Comparison of ENCODE assay signal across 25 cellular contexts in the genomic region with DNA sequence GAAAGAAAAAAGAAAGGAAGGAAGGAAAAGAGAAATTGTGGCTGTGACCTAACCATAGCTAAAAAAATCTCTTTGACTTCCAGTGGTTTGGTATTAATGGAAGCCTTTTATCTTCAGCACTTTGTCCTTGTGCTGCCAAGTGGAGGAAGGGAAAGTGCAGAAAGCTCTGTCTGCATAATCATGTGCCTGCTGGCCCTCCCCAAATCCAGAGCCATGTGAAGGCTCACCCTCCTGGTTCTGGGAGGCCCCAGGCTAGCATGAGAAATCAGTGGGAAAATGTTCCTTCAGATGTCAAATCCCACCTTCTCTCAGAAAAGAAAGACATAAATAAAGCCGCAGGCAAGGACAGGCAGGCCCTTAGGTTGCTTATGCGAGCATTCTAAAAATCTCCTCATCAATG. TPM values are rescaled to one million over a fixed set of nuclear protein-coding genes. Genes with fewer than 3 reads are reported as not detected.
A peak's percentile ranks its signal among the peaks of the same experiment; 100 is the strongest.
DNase-seq lines count a peak whose midpoint lies in the region; ATAC-seq and TF ChIP-seq lines count a peak whose summit lies in the region.
"Had no signal": no experiment of that assay in that cellular context is flagged by ENCODE, and none has a peak within 500 bp of the region (broad histone marks: within the 10 kb centered on the region; RNA-seq: fewer than 3 reads in every experiment).

No MANE protein-coding gene starts in this region.

- no peak overlapping the region for H2BK15ac ChIP-seq in mesendoderm (replicated peaks; ENCODE audit: low read depth)

- no peak overlapping the region for H4K5ac ChIP-seq in mesendoderm (ENCODE audit: low read length)

- peak overlapping the region; percentile 65 for H3K56ac ChIP-seq in mesendoderm (ENCODE audit: low read length)

- no peaks in the 10 kb centered on the region for H3K36me3 ChIP-seq in cardiac muscle cell
- H3K36me3 ChIP-seq in mesendoderm (ENCODE audit: control insufficient read depth, insufficient read depth, low read length) = no peaks in the 10 kb centered on the region
- H3K36me3 ChIP-seq: HAP-1, MG63, ovary, upper lobe of left lung had no signal

- no peak overlapping the region for H2AK5ac ChIP-seq in mesendoderm (ENCODE audit: low read length)

- H3K79me1 ChIP-seq in mesendoderm (ENCODE audit: low read length) = no peaks in the 10 kb centered on the region

- intact Hi-C loops in dorsolateral prefrontal cortex (cut with DNase I) = no loop called here

- H2BK120ac ChIP-seq in mesendoderm (ENCODE audit: low read depth, low read length) = no peak overlapping the region

- no peaks in the 10 kb centered on the region for H3K79me2 ChIP-seq in mesendoderm (ENCODE audit: control insufficient read depth, insufficient read depth, low read length)

- H2BK5ac ChIP-seq in mesendoderm (ENCODE audit: low read length) = no peak overlapping the region

- peak overlapping the region; percentile 21 for H3K9ac ChIP-seq in mesendoderm (ENCODE audit: low read length)

- peak overlapping the region; percentile 55 for H3K27ac Mint-ChIP-seq in WTC11
- H3K27ac Mint-ChIP-seq: activated naive CD8-positive, alpha-beta T cell treated with anti-CD3 and anti-CD28 coated beads, Interleukin-2, amount 50 U/mL, for 24 hours; naive thymus-derived CD4-positive, alpha-beta T cell had no signal

- no peak overlapping the region for H3K18ac ChIP-seq in mesendoderm (ENCODE audit: low read length)

- H3K27ac ChIP-seq in cardiac muscle cell (peak overlapping the region; percentile 61), mesendoderm (ENCODE audit: low read depth, low read length) (no peak overlapping the region), dorsolateral prefrontal cortex (no peak overlapping the region)
- H3K27ac ChIP-seq: ovary, spleen, upper lobe of left lung had no signal

- POLR2A ChIA-PET in WTC11 (lab: Charles Lee) = no interaction called here

- no peaks in the 10 kb centered on the region for H3K9me3 Mint-ChIP-seq in WTC11
- H3K9me3 Mint-ChIP-seq: activated naive CD8-positive, alpha-beta T cell treated with anti-CD3 and anti-CD28 coated beads, Interleukin-2, amount 50 U/mL, for 24 hours; naive thymus-derived CD4-positive, alpha-beta T cell had no signal

- H3K4me3 Mint-ChIP-seq in WTC11 = no peak overlapping the region
- H3K4me3 Mint-ChIP-seq: activated naive CD8-positive, alpha-beta T cell treated with anti-CD3 and anti-CD28 coated beads, Interleukin-2, amount 50 U/mL, for 24 hours; naive thymus-derived CD4-positive, alpha-beta T cell had no signal

- H3K23ac ChIP-seq in mesendoderm (ENCODE audit: low read length) = no peak overlapping the region

- H3K4me1 Mint-ChIP-seq in WTC11 = peaks cover 8% of the 10 kb centered on the region
- H3K4me1 Mint-ChIP-seq: activated naive CD8-positive, alpha-beta T cell treated with anti-CD3 and anti-CD28 coated beads, Interleukin-2, amount 50 U/mL, for 24 hours had no signal

- H3K4me1 ChIP-seq in cardiac muscle cell (ENCODE audit: low read depth) = peaks cover 10% of the 10 kb centered on the region
- H3K4me1 ChIP-seq in mesendoderm (ENCODE audit: control insufficient read depth, low read depth, low read length) = peaks cover 3% of the 10 kb centered on the region
- H3K4me1 ChIP-seq: HAP-1, upper lobe of left lung had no signal

- peak; percentile 79 for DNase-seq in ELF-1 (ENCODE audit: low read depth, low spot score)
- DNase-seq in WTC11 (ENCODE audit: low spot score) = no peak
- DNase-seq in cardiac muscle cell (ENCODE audit: low read depth in 1 of 2, low spot score in 1 of 2) = peak; percentile 25 to 63
- peak; percentile 59 for DNase-seq in mesendoderm
- no peak for DNase-seq in NCI-H2171 (lab: John Stamatoyannopoulos, UW)
- no peak for DNase-seq in putamen (ENCODE audit: low spot score)
- DNase-seq in dorsolateral prefrontal cortex = no peak
- DNase-seq: activated CD4-positive, alpha-beta T cell treated with anti-CD3 and anti-CD28 coated beads, Interleukin-2, amount 50 U/mL, for 48 hours; activated gamma-delta T cell; activated naive CD8-positive, alpha-beta T cell treated with anti-CD3 and anti-CD28 coated beads, Interleukin-2, amount 50 U/mL, for 24 hours; Caco-2; DMS79 treated with DMSO at 0.1 percent for 48 hours; KBM-7; MG63; midbrain; naive thymus-derived CD4-positive, alpha-beta T cell; NCI-H2029; NCI-H226; NCI-H774; ovary; spleen; upper lobe of left lung had no signal

- no peak overlapping the region for H3K4ac ChIP-seq in mesendoderm (ENCODE audit: low read depth, low read length)

- no peak overlapping the region for H4K8ac ChIP-seq in mesendoderm (ENCODE audit: low read depth, low read length)

- H3K36me3 Mint-ChIP-seq in WTC11 = no peaks in the 10 kb centered on the region

- no peaks in the 10 kb centered on the region for H3K27me3 Mint-ChIP-seq in WTC11 (ENCODE audit: low read depth)
- H3K27me3 Mint-ChIP-seq: activated naive CD8-positive, alpha-beta T cell treated with anti-CD3 and anti-CD28 coated beads, Interleukin-2, amount 50 U/mL, for 24 hours; naive thymus-derived CD4-positive, alpha-beta T cell had no signal

- CTCF ChIA-PET in WTC11 (lab: Charles Lee) = no interaction called here

- TF ChIP-seq CTCF in WTC11 (IDR thresholded peaks at IDR 0.05) (no peak), cardiac muscle cell (IDR thresholded peaks at IDR 0.05; ENCODE audit: low read depth, low read length) (no peak), dorsolateral prefrontal cortex (IDR thresholded peaks at IDR 0.05 in 54 of 56, conservative IDR thresholded peaks at IDR 0.05 in 2 of 56; ENCODE audit: low read depth in 1 of 56, partially characterized antibody in 56 of 56) (no peak)

- no peaks in the 10 kb centered on the region for H3K27me3 ChIP-seq in cardiac muscle cell
- H3K27me3 ChIP-seq in mesendoderm (ENCODE audit: insufficient read depth, low read length, poor library complexity) = no peaks in the 10 kb centered on the region
- H3K27me3 ChIP-seq in dorsolateral prefrontal cortex = no peaks in the 10 kb centered on the region
- H3K27me3 ChIP-seq: MG63, ovary, spleen, upper lobe of left lung had no signal

- H3K4me2 ChIP-seq in mesendoderm (ENCODE audit: low read length) = no peak overlapping the region

- no peaks in the 10 kb centered on the region for H3K9me3 ChIP-seq in cardiac muscle cell (ENCODE audit: low read depth)
- H3K9me3 ChIP-seq: Caco-2, HAP-1, MG63, ovary, spleen, upper lobe of left lung had no signal

- no CpG with 5 or more reads among the region's 2 CpGs for WGBS in mesendoderm (ENCODE audit: extremely low coverage, insufficient coverage, low lambda C conversion rate)

- H3K4me3 ChIP-seq in cardiac muscle cell (no peak overlapping the region), mesendoderm (ENCODE audit: low read length) (no peak overlapping the region), dorsolateral prefrontal cortex (no peak overlapping the region)
- H3K4me3 ChIP-seq: HAP-1, MG63, ovary, spleen, upper lobe of left lung had no signal

- ATAC-seq in WTC11 (peak; percentile 62), HG03520 (IDR thresholded peaks at IDR 0.05; ENCODE audit: unreplicated experiment) (no peak)
- ATAC-seq: activated naive CD8-positive, alpha-beta T cell treated with anti-CD3 and anti-CD28 coated beads, Interleukin-2, amount 50 U/mL, for 24 hours; left lobe of liver; naive thymus-derived CD4-positive, alpha-beta T cell had no signal

TF ChIP-seq in WTC11, 78 proteins besides CTCF, POLR2A, EP300 and RAD21 (continues in another document):
- TF ChIP-seq ZSCAN18 (CRISPR knock-in tag; IDR thresholded peaks at IDR 0.05) (no peak), HMGA2 (CRISPR knock-in tag; IDR thresholded peaks at IDR 0.05) (no peak), GTF2I (CRISPR knock-in tag; conservative IDR thresholded peaks at IDR 0.05) (no peak), SMAD3 (CRISPR knock-in tag; IDR thresholded peaks at IDR 0.05; ENCODE audit: borderline replicate concordance) (no peak), FOXP1 (CRISPR knock-in tag; IDR thresholded peaks at IDR 0.05; ENCODE audit: borderline replicate concordance) (no peak), ZNF219 (CRISPR knock-in tag; IDR thresholded peaks at IDR 0.05; ENCODE audit: borderline replicate concordance) (no peak), ZNF263 (CRISPR knock-in tag; IDR thresholded peaks at IDR 0.05; ENCODE audit: low read depth) (no peak), ESRRA (CRISPR knock-in tag; IDR thresholded peaks at IDR 0.05; ENCODE audit: borderline replicate concordance) (no peak)
- TF ChIP-seq, protein P1, sequence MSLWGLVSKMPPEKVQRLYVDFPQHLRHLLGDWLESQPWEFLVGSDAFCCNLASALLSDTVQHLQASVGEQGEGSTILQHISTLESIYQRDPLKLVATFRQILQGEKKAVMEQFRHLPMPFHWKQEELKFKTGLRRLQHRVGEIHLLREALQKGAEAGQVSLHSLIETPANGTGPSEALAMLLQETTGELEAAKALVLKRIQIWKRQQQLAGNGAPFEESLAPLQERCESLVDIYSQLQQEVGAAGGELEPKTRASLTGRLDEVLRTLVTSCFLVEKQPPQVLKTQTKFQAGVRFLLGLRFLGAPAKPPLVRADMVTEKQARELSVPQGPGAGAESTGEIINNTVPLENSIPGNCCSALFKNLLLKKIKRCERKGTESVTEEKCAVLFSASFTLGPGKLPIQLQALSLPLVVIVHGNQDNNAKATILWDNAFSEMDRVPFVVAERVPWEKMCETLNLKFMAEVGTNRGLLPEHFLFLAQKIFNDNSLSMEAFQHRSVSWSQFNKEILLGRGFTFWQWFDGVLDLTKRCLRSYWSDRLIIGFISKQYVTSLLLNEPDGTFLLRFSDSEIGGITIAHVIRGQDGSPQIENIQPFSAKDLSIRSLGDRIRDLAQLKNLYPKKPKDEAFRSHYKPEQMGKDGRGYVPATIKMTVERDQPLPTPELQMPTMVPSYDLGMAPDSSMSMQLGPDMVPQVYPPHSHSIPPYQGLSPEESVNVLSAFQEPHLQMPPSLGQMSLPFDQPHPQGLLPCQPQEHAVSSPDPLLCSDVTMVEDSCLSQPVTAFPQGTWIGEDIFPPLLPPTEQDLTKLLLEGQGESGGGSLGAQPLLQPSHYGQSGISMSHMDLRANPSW (CRISPR knock-in tag; conservative IDR thresholded peaks at IDR 0.05; ENCODE audit: low read depth) = no peak

RNA-seq across cellular contexts. Expression of gene BMPR2, which starts 48.2 kb away (rescaled TPM):
- 18.1 to 22.1 TPM (median 19.8 TPM) in 3 replicates for total RNA-seq in WTC11 (2021)
- total RNA-seq in cardiac muscle cell = 15.0 and 24.9 TPM in 2 replicates
- polyA plus RNA-seq in cardiac muscle cell = 12.7 and 17.8 TPM in 2 replicates
- 15.0 TPM for polyA plus RNA-seq in mesendoderm (2013, experiment 1 of 2)
- polyA plus RNA-seq in mesendoderm (2013, experiment 2 of 2) = 15.1 TPM
- 100 to 1,000 TPM in 64 of 120 experiments, 10 to 100 TPM in 56; 42.7 to 140 (median 102) TPM for total RNA-seq in dorsolateral prefrontal cortex

Comparison
In these comparisons a context has a peak if more than half of its experiments do, and no peak if none do; other contexts are left out.
1. DNase-seq: peak in ELF-1 (single experiment), cardiac muscle cell (2 of 2) and mesendoderm (single experiment); none in WTC11 (single experiment), NCI-H2171 (single experiment), putamen (single experiment) and dorsolateral prefrontal cortex (0 of 10).